ENCODE assay signal across 19 cellular contexts in the genomic region with DNA sequence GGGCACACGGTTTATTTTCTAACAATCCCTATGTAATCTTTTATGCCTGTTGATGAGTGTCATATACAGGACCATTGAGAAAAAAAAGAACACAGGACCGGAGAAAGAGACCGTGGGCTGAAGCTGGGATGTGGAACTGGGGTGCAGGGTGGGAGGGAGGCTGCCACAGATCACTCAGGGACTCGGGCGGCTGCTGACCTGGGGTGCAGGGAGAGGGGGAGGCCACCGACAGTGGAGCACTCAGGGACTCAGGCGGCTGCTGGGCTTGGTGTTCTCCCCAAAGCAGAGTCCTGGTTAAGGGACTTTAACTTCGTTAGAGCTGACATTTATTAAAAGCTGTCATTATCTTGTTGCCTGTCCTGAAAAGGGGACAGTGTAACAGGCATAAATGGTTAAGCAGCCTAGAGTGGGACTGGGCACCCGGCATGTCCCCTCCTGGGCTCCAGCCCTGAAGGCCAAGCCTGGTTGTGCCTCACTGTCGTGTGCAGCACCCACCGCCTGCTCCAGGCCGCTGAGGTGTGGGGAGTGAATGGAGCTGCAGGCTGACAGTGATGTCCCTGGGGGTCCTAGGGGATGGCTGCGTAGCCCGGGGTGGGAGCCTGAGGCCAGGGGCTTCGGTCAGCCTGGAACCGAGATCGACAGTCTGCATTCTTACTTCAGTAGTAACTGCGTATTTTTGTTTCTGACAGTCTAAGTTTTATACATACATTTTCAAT. TPM values are rescaled to one million over a fixed set of nuclear protein-coding genes. Genes with fewer than 3 reads are reported as not detected.
DNase-seq lines count a peak whose midpoint lies in the region; ATAC-seq, FAIRE-seq and TF ChIP-seq lines count a peak whose summit lies in the region.
"Had no signal": no experiment of that assay in that cellular context is flagged by ENCODE, and none has a peak within 500 bp of the region (broad histone marks: within the 10 kb centered on the region; RNA-seq: fewer than 3 reads in every experiment).

No MANE protein-coding gene starts in this region.

- intact Hi-C loops in activated CD4-positive, alpha-beta T cell treated with anti-CD3 and anti-CD28 coated beads for 36 hours (cut with DNase I, micrococcal nuclease) = no loop called here

- POLR2A ChIA-PET in activated CD4-positive, alpha-beta T cell treated with anti-CD3 and anti-CD28 coated beads for 36 hours (lab: Charles Lee) = no interaction called here

- no peaks in the 10 kb centered on the region for H3K9me3 Mint-ChIP-seq in glutamatergic neuron (ENCODE audit: unreplicated experiment)
- no peaks in the 10 kb centered on the region for H3K9me3 Mint-ChIP-seq in activated CD4-positive, alpha-beta T cell treated with anti-CD3 and anti-CD28 coated beads for 36 hours (ENCODE audit: low read depth)
- H3K9me3 Mint-ChIP-seq: CD4-positive, CD25-positive, alpha-beta regulatory T cell had no signal

- DNase-seq in GM12891 (ENCODE audit: insufficient read length, low spot score) (no peak), T-helper 17 cell (peak in 1 of 3 donors; percentile 3), glutamatergic neuron (peak; percentile 11), mesenteric fat pad (ENCODE audit: low spot score) (peak; percentile 57), SKM-1 (lab: John Stamatoyannopoulos, UW; ENCODE audit: unreplicated experiment) (no peak)
- no peak for DNase-seq in activated CD4-positive, alpha-beta T cell treated with anti-CD3 and anti-CD28 coated beads for 36 hours
- DNase-seq: CD4-positive, CD25-positive, alpha-beta regulatory T cell; EL; GF-D8; MG63; NCI-H1417; NCI-H1694 treated with DMSO at 0.1 percent for 48 hours; NCI-H2081 treated with DMSO at 0.1 percent for 48 hours; NCI-H2171 treated with DMSO at 0.1 percent for 48 hours; NCI-H524 treated with DMSO at 0.1 percent for 48 hours; NCI-H82 had no signal

- H3K4me3 Mint-ChIP-seq in T-helper 17 cell (no peak overlapping the region), glutamatergic neuron (ENCODE audit: unreplicated experiment) (no peak overlapping the region)
- no peak overlapping the region for H3K4me3 Mint-ChIP-seq in activated CD4-positive, alpha-beta T cell treated with anti-CD3 and anti-CD28 coated beads for 36 hours

- TF ChIP-seq CTCF in glutamatergic neuron (IDR thresholded peaks at IDR 0.05; ENCODE audit: partially characterized antibody, unreplicated experiment) = no peak

- H3K9me3 ChIP-seq in T-helper 17 cell (ENCODE audit: control insufficient read depth, low read length, poor library complexity, severe bottlenecking) = no peaks in the 10 kb centered on the region
- H3K9me3 ChIP-seq: MG63 had no signal

- peaks cover 3% of the 10 kb centered on the region for H3K4me1 Mint-ChIP-seq in T-helper 17 cell
- H3K4me1 Mint-ChIP-seq in glutamatergic neuron (ENCODE audit: low read depth, unreplicated experiment) = peaks cover 9% of the 10 kb centered on the region
- peaks cover 4% of the 10 kb centered on the region for H3K4me1 Mint-ChIP-seq in activated CD4-positive, alpha-beta T cell treated with anti-CD3 and anti-CD28 coated beads for 36 hours

- no peak for TF ChIP-seq POLR2A in GM12891 (IDR thresholded peaks at IDR 0.05; ENCODE audit: low read depth, low read length)

- peak overlapping the region; percentile 57 for H3K27ac Mint-ChIP-seq in T-helper 17 cell
- no peak overlapping the region for H3K27ac Mint-ChIP-seq in glutamatergic neuron (ENCODE audit: unreplicated experiment)
- no peak overlapping the region for H3K27ac Mint-ChIP-seq in activated CD4-positive, alpha-beta T cell treated with anti-CD3 and anti-CD28 coated beads for 36 hours
- H3K27ac Mint-ChIP-seq: CD4-positive, CD25-positive, alpha-beta regulatory T cell had no signal

- CTCF ChIA-PET in activated CD4-positive, alpha-beta T cell treated with anti-CD3 and anti-CD28 coated beads for 36 hours (lab: Charles Lee) = no interaction called here

- H3K27me3 Mint-ChIP-seq in T-helper 17 cell (no peaks in the 10 kb centered on the region), glutamatergic neuron (ENCODE audit: unreplicated experiment) (no peaks in the 10 kb centered on the region)
- no peaks in the 10 kb centered on the region for H3K27me3 Mint-ChIP-seq in activated CD4-positive, alpha-beta T cell treated with anti-CD3 and anti-CD28 coated beads for 36 hours
- H3K27me3 Mint-ChIP-seq: CD4-positive, CD25-positive, alpha-beta regulatory T cell had no signal

- no peak for FAIRE-seq in GM12891 (lab: Jason Lieb, UNC)
- FAIRE-seq: H54 had no signal

- peaks cover 13% of the 10 kb centered on the region for H3K36me3 Mint-ChIP-seq in T-helper 17 cell (ENCODE audit: low read depth)
- H3K36me3 Mint-ChIP-seq in glutamatergic neuron (ENCODE audit: unreplicated experiment) = peaks cover 18% of the 10 kb centered on the region
- H3K36me3 Mint-ChIP-seq in activated CD4-positive, alpha-beta T cell treated with anti-CD3 and anti-CD28 coated beads for 36 hours (ENCODE audit: low read depth) = peaks cover 53% of the 10 kb centered on the region

- ATAC-seq in T-helper 17 cell = no peak
- ATAC-seq in HG03460 (IDR thresholded peaks at IDR 0.05; ENCODE audit: unreplicated experiment) = no peak
- no peak for ATAC-seq in activated CD4-positive, alpha-beta T cell treated with anti-CD3 and anti-CD28 coated beads for 36 hours
- ATAC-seq: Panc1 had no signal

TF ChIP-seq in GM12891, 5 proteins besides CTCF, POLR2A, EP300 and RAD21:
- peak; percentile 52 for TF ChIP-seq POLR2AphosphoS5 (IDR thresholded peaks at IDR 0.05; ENCODE audit: low read depth, low read length)
- TF ChIP-seq SPI1 (IDR thresholded peaks at IDR 0.05; ENCODE audit: low read depth, low read length) = no peak

RNA-seq across cellular contexts. Expression of a gene that starts 14.0 kb away (rescaled TPM):
- 106 TPM for polyA plus RNA-seq in GM12891 (2012; ENCODE audit: low read depth, missing spikeins)
- total RNA-seq in T-helper 17 cell (10 to 100 TPM; 15.2 to 24.7 TPM), glutamatergic neuron (ENCODE audit: unreplicated experiment) (40.3 TPM), mesenteric fat pad (26.4 TPM)
- total RNA-seq in activated CD4-positive, alpha-beta T cell treated with anti-CD3 and anti-CD28 coated beads for 36 hours = 10 to 100 TPM; 18.8 to 37.1 TPM

RNA-seq across cellular contexts. Expression of a gene that starts 15.6 kb away (rescaled TPM):
- 107 TPM for polyA plus RNA-seq in GM12891 (2012; ENCODE audit: low read depth, missing spikeins)
- total RNA-seq in T-helper 17 cell (10 to 100 TPM; 12.3 to 17.7 TPM), glutamatergic neuron (ENCODE audit: unreplicated experiment) (40.0 TPM), mesenteric fat pad (50.4 TPM)
- 10 to 100 TPM; 51.4 to 64.9 TPM for total RNA-seq in activated CD4-positive, alpha-beta T cell treated with anti-CD3 and anti-CD28 coated beads for 36 hours

Comparison
In these comparisons a context has a peak if more than half of its experiments do, and no peak if none do; other contexts are left out.
1. DNase-seq: peak in glutamatergic neuron (single experiment) and mesenteric fat pad (single experiment); none in GM12891 (single experiment), SKM-1 (single experiment) and activated CD4-positive, alpha-beta T cell treated with anti-CD3 and anti-CD28 coated beads for 36 hours (single experiment).